Comparison of ENCODE assay signal across 24 cellular contexts in genomic region chr14:31953210-31953609, GRCh38.
"Had no signal": no experiment of that assay in that cellular context is flagged by ENCODE, and none has a peak within 500 bp of the region (broad histone marks: within the 10 kb centered on the region; RNA-seq: fewer than 3 reads in every experiment).

No MANE protein-coding gene starts in this region.

- DNase-seq: colonic mucosa; cortex of kidney; effector CD8-positive, alpha-beta T cell; effector memory CD8-positive, alpha-beta T cell; endodermal cell; erythroblast; esophagus squamous epithelium; foreskin fibroblast; foreskin melanocyte; gastrocnemius medialis; glutamatergic neuron; head of caudate nucleus; heart right ventricle; hippocampal formation; left cardiac atrium; left lung; left ventricle myocardium superior; lower lobe of right lung; mesendoderm; midbrain had no signal

- H3K4me3 ChIP-seq: colonic mucosa, esophagus squamous epithelium, gastrocnemius medialis, heart right ventricle, left lung, lower lobe of right lung had no signal

- H3K4me3 Mint-ChIP-seq: dendritic cell treated with granulocyte-macrophage colony-stimulating factor and Interleukin-4, amounts not matched to agents 40 ng/mL and 50 ng/mL, for 4 days; effector memory CD8-positive, alpha-beta T cell; endodermal cell; memory B cell had no signal

- H3K27ac ChIP-seq: colonic mucosa, epithelial cell of prostate, esophagus squamous epithelium, gastrocnemius medialis, heart right ventricle, left lung, lower lobe of right lung had no signal

- H3K36me3 Mint-ChIP-seq: memory B cell had no signal

- H3K27me3 ChIP-seq: colonic mucosa, esophagus squamous epithelium, gastrocnemius medialis, heart right ventricle, left lung had no signal

- H3K4me1 ChIP-seq: colonic mucosa, gastrocnemius medialis had no signal

- H3K9me3 ChIP-seq: colonic mucosa, esophagus squamous epithelium, gastrocnemius medialis, heart right ventricle, left lung, lower lobe of right lung had no signal

- H3K27ac Mint-ChIP-seq: dendritic cell treated with granulocyte-macrophage colony-stimulating factor and Interleukin-4, amounts not matched to agents 40 ng/mL and 50 ng/mL, for 4 days; effector memory CD8-positive, alpha-beta T cell; endodermal cell; memory B cell had no signal

- H3K9me3 Mint-ChIP-seq: dendritic cell treated with granulocyte-macrophage colony-stimulating factor and Interleukin-4, amounts not matched to agents 40 ng/mL and 50 ng/mL, for 4 days; effector memory CD8-positive, alpha-beta T cell; memory B cell had no signal

- ATAC-seq: effector memory CD8-positive, alpha-beta T cell; esophagus mucosa; gastrocnemius medialis; heart right ventricle; left cardiac atrium; left lung; left ventricle myocardium superior; lower lobe of right lung had no signal

- H3K36me3 ChIP-seq: colonic mucosa, esophagus squamous epithelium, gastrocnemius medialis, heart right ventricle, left lung, lower lobe of right lung had no signal

- H3K27me3 Mint-ChIP-seq: memory B cell had no signal
